ENCODE assay signal across 8 cellular contexts in genomic region chr11:122781378-122782040, GRCh38. TPM values are rescaled to one million over a fixed set of nuclear protein-coding genes. Genes with fewer than 3 reads are reported as not detected.
DNase-seq lines count a peak whose midpoint lies in the region; ATAC-seq and TF ChIP-seq lines count a peak whose summit lies in the region.

No MANE protein-coding gene starts in this region.

- peak overlapping the region; percentile 18 for H3K27ac ChIP-seq in lower lobe of right lung

- peak; percentile 86 for DNase-seq in 8988T
- peak; percentile 80 for DNase-seq in GM13977 (ENCODE audit: low spot score)
- peak; percentile 68 to 85 for DNase-seq in NCI-H524 (lab: John Stamatoyannopoulos, UW)
- DNase-seq in activated CD4-positive, alpha-beta T cell treated with anti-CD3 and anti-CD28 coated beads, Interleukin-2, amount 50 U/mL, for 24 hours (ENCODE audit: low read depth in 1 of 2, low spot score in 1 of 2) = peak; percentile 65 to 73
- peak; percentile 65 to 90 for DNase-seq in dermis microvascular lymphatic vessel endothelial cell (ENCODE audit: low read depth in 2 of 2)
- peak; percentile 87 for DNase-seq in lower lobe of right lung
- DNase-seq in stimulated activated CD8-positive, alpha-beta memory T cell treated with anti-CD3 and anti-CD28 coated beads, Interleukin-12 subunit alpha, Interleukin-12 subunit beta, amount 100 ng/mL, for 1 hour (ENCODE audit: low read depth) = peak; percentile 61

- ATAC-seq in HG03280 (IDR thresholded peaks at IDR 0.05; ENCODE audit: unreplicated experiment) = peak; percentile 75
- ATAC-seq in lower lobe of right lung = peak; percentile 87 to 94

- H3K9me3 ChIP-seq in lower lobe of right lung = no peaks in the 10 kb centered on the region

- TF ChIP-seq CTCF in GM13977 (IDR thresholded peaks at IDR 0.05; ENCODE audit: extremely low read depth, insufficient read depth, missing control alignments) (peak; percentile 91), lower lobe of right lung (IDR thresholded peaks at IDR 0.05) (peak; percentile 95)

- in situ Hi-C loops in GM13977 (cut with MboI; ENCODE audit: low pct_unique_long_range_greater_than_20kb, low sequenced_read_pairs, unreplicated experiment) = no loop called here

- no peaks in the 10 kb centered on the region for H3K27me3 ChIP-seq in lower lobe of right lung (ENCODE audit: low read depth)

- H3K36me3 ChIP-seq in lower lobe of right lung = peaks cover 7% of the 10 kb centered on the region

- H3K4me3 ChIP-seq in lower lobe of right lung = peak overlapping the region; percentile 37

- intact Hi-C loops in lower lobe of right lung (cut with DNase I) = no loop called here

- H3K4me1 ChIP-seq in lower lobe of right lung = peaks cover 24% of the 10 kb centered on the region

RNA-seq across cellular contexts. Expression of gene CRTAM, which starts 56.8 kb away (rescaled TPM):
- total RNA-seq in dermis microvascular lymphatic vessel endothelial cell (not detected in 2 replicates), lower lobe of right lung (11.1 TPM)

Comparison
In these comparisons a context has a peak if more than half of its experiments do, and no peak if none do; other contexts are left out.
1. Peak in every context shown above with its lines: DNase-seq, ATAC-seq, H3K4me3 ChIP-seq and H3K27ac ChIP-seq.
2. RNA of gene CRTAM, which starts 56.8 kb away (total RNA-seq): 11.1 TPM in lower lobe of right lung (single experiment); not detected in dermis microvascular lymphatic vessel endothelial cell; every median in the first group is over 10 times any median in the second.